Comparison of ENCODE assay signal across 1 cellular context in the genomic region with DNA sequence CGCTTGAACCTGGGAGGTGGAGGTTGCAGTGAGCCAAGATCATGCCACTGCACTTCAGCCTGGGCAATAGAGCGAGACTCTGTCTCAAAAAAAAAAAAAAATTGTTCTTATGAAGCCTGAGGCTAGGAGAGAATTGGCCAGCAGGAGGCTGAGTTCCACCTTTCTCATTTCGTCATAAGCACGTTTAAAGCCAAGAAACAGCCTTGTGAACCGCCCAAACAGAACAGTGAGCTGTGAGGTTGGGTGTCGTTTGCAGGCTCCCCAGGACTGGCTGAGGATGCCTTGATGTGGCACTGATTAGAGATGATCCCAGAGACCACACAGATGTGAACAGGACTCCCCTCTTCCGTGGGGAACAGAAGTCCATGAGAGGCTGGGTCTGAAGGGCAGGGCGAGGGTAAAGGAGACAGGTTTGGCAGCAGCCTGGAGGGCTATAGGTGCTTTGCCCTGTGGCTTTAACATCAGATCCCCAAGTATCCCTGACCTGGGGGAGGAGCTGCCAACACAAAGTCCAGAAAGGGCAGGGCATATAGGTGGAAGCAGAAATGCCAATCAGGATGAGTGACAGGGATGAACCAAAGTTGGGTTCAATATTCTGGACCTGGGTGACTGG.
TF ChIP-seq lines count a peak whose summit lies in the region.

No MANE protein-coding gene starts in this region.

TF ChIP-seq in K562, 482 proteins besides CTCF, POLR2A, EP300 and RAD21 (continued from another document and continues in another):
- TF ChIP-seq, protein P1, sequence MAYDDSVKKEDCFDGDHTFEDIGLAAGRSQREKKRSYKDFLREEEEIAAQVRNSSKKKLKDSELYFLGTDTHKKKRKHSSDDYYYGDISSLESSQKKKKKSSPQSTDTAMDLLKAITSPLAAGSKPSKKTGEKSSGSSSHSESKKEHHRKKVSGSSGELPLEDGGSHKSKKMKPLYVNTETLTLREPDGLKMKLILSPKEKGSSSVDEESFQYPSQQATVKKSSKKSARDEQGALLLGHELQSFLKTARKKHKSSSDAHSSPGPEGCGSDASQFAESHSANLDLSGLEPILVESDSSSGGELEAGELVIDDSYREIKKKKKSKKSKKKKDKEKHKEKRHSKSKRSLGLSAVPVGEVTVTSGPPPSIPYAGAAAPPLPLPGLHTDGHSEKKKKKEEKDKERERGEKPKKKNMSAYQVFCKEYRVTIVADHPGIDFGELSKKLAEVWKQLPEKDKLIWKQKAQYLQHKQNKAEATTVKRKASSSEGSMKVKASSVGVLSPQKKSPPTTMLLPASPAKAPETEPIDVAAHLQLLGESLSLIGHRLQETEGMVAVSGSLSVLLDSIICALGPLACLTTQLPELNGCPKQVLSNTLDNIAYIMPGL (CRISPR knock-in tag; IDR thresholded peaks at IDR 0.05), result no peak
- TF ChIP-seq, protein P2, sequence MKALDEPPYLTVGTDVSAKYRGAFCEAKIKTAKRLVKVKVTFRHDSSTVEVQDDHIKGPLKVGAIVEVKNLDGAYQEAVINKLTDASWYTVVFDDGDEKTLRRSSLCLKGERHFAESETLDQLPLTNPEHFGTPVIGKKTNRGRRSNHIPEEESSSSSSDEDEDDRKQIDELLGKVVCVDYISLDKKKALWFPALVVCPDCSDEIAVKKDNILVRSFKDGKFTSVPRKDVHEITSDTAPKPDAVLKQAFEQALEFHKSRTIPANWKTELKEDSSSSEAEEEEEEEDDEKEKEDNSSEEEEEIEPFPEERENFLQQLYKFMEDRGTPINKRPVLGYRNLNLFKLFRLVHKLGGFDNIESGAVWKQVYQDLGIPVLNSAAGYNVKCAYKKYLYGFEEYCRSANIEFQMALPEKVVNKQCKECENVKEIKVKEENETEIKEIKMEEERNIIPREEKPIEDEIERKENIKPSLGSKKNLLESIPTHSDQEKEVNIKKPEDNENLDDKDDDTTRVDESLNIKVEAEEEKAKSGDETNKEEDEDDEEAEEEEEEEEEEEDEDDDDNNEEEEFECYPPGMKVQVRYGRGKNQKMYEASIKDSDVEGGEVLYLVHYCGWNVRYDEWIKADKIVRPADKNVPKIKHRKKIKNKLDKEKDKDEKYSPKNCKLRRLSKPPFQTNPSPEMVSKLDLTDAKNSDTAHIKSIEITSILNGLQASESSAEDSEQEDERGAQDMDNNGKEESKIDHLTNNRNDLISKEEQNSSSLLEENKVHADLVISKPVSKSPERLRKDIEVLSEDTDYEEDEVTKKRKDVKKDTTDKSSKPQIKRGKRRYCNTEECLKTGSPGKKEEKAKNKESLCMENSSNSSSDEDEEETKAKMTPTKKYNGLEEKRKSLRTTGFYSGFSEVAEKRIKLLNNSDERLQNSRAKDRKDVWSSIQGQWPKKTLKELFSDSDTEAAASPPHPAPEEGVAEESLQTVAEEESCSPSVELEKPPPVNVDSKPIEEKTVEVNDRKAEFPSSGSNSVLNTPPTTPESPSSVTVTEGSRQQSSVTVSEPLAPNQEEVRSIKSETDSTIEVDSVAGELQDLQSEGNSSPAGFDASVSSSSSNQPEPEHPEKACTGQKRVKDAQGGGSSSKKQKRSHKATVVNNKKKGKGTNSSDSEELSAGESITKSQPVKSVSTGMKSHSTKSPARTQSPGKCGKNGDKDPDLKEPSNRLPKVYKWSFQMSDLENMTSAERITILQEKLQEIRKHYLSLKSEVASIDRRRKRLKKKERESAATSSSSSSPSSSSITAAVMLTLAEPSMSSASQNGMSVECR (CRISPR knock-in tag; IDR thresholded peaks at IDR 0.05), result 0 out of 2 replicates have a peak, but pooled peaks have one; percentile 30
- TF ChIP-seq SRF (CRISPR knock-in tag; IDR thresholded peaks at IDR 0.05) (no peak), MTF1 (CRISPR knock-in tag; IDR thresholded peaks at IDR 0.05; ENCODE audit: borderline replicate concordance) (no peak), ZNF699 (CRISPR knock-in tag; IDR thresholded peaks at IDR 0.05; ENCODE audit: insufficient replicate concordance) (no peak), ZNF785 (CRISPR knock-in tag; IDR thresholded peaks at IDR 0.05) (no peak), BCOR (IDR thresholded peaks at IDR 0.05) (0 out of 2 replicates have a peak, but pooled peaks have one; percentile 20), DDX20 (tag; IDR thresholded peaks at IDR 0.05; ENCODE audit: low read depth) (no peak), PURB (CRISPR knock-in tag; IDR thresholded peaks at IDR 0.05; ENCODE audit: low read depth) (no peak), TEAD1 (CRISPR knock-in tag; IDR thresholded peaks at IDR 0.05) (peak in 1 of 2 experiments; percentile 56; a peak in 1 of 4 replicates), HCFC1 (IDR thresholded peaks at IDR 0.05; ENCODE audit: low read depth, low read length) (no peak), PYGO2 (tag; IDR thresholded peaks at IDR 0.05) (0 out of 2 replicates have a peak, but pooled peaks have one; percentile 22), EHMT2 (IDR thresholded peaks at IDR 0.05) (no peak), CEBPB (tag; IDR thresholded peaks at IDR 0.05) (peak; percentile 61), MAZ (CRISPR knock-in tag; conservative IDR thresholded peaks at IDR 0.05 in 1 of 2, IDR thresholded peaks at IDR 0.05 in 1 of 2) (0 out of 4 replicates have a peak, but pooled peaks of 1 of the 2 experiments have one; percentile 11), POU5F1 (IDR thresholded peaks at IDR 0.05; ENCODE audit: borderline replicate concordance, low read depth, low read length, partially characterized antibody) (no peak), GABPA (tag; conservative IDR thresholded peaks at IDR 0.05; ENCODE audit: low read depth) (0 out of 2 replicates have a peak, but pooled peaks have one; percentile 3), ZNF165 (CRISPR knock-in tag; IDR thresholded peaks at IDR 0.05; ENCODE audit: borderline replicate concordance) (0 out of 2 replicates have a peak, but pooled peaks have one; percentile 54), BRD4 (IDR thresholded peaks at IDR 0.05) (no peak), NR1H2 (CRISPR knock-in tag; IDR thresholded peaks at IDR 0.05) (no peak), CXXC5 (CRISPR knock-in tag; IDR thresholded peaks at IDR 0.05) (peak; percentile 42)
- TF ChIP-seq, protein P3, sequence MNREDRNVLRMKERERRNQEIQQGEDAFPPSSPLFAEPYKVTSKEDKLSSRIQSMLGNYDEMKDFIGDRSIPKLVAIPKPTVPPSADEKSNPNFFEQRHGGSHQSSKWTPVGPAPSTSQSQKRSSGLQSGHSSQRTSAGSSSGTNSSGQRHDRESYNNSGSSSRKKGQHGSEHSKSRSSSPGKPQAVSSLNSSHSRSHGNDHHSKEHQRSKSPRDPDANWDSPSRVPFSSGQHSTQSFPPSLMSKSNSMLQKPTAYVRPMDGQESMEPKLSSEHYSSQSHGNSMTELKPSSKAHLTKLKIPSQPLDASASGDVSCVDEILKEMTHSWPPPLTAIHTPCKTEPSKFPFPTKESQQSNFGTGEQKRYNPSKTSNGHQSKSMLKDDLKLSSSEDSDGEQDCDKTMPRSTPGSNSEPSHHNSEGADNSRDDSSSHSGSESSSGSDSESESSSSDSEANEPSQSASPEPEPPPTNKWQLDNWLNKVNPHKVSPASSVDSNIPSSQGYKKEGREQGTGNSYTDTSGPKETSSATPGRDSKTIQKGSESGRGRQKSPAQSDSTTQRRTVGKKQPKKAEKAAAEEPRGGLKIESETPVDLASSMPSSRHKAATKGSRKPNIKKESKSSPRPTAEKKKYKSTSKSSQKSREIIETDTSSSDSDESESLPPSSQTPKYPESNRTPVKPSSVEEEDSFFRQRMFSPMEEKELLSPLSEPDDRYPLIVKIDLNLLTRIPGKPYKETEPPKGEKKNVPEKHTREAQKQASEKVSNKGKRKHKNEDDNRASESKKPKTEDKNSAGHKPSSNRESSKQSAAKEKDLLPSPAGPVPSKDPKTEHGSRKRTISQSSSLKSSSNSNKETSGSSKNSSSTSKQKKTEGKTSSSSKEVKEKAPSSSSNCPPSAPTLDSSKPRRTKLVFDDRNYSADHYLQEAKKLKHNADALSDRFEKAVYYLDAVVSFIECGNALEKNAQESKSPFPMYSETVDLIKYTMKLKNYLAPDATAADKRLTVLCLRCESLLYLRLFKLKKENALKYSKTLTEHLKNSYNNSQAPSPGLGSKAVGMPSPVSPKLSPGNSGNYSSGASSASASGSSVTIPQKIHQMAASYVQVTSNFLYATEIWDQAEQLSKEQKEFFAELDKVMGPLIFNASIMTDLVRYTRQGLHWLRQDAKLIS (CRISPR knock-in tag; IDR thresholded peaks at IDR 0.05), result no peak
- TF ChIP-seq, protein P4, sequence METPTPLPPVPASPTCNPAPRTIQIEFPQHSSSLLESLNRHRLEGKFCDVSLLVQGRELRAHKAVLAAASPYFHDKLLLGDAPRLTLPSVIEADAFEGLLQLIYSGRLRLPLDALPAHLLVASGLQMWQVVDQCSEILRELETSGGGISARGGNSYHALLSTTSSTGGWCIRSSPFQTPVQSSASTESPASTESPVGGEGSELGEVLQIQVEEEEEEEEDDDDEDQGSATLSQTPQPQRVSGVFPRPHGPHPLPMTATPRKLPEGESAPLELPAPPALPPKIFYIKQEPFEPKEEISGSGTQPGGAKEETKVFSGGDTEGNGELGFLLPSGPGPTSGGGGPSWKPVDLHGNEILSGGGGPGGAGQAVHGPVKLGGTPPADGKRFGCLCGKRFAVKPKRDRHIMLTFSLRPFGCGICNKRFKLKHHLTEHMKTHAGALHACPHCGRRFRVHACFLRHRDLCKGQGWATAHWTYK (CRISPR knock-in tag; IDR thresholded peaks at IDR 0.05), result peak; percentile 60; the same call in 1 of the 2 replicates
- TF ChIP-seq, protein P5, sequence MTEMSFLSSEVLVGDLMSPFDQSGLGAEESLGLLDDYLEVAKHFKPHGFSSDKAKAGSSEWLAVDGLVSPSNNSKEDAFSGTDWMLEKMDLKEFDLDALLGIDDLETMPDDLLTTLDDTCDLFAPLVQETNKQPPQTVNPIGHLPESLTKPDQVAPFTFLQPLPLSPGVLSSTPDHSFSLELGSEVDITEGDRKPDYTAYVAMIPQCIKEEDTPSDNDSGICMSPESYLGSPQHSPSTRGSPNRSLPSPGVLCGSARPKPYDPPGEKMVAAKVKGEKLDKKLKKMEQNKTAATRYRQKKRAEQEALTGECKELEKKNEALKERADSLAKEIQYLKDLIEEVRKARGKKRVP (CRISPR knock-in tag; IDR thresholded peaks at IDR 0.05), result no peak
- TF ChIP-seq, protein P6, sequence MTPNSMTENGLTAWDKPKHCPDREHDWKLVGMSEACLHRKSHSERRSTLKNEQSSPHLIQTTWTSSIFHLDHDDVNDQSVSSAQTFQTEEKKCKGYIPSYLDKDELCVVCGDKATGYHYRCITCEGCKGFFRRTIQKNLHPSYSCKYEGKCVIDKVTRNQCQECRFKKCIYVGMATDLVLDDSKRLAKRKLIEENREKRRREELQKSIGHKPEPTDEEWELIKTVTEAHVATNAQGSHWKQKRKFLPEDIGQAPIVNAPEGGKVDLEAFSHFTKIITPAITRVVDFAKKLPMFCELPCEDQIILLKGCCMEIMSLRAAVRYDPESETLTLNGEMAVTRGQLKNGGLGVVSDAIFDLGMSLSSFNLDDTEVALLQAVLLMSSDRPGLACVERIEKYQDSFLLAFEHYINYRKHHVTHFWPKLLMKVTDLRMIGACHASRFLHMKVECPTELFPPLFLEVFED (CRISPR knock-in tag; conservative IDR thresholded peaks at IDR 0.05), result 0 out of 2 replicates have a peak, but pooled peaks have one; percentile 7
- TF ChIP-seq, protein P7, sequence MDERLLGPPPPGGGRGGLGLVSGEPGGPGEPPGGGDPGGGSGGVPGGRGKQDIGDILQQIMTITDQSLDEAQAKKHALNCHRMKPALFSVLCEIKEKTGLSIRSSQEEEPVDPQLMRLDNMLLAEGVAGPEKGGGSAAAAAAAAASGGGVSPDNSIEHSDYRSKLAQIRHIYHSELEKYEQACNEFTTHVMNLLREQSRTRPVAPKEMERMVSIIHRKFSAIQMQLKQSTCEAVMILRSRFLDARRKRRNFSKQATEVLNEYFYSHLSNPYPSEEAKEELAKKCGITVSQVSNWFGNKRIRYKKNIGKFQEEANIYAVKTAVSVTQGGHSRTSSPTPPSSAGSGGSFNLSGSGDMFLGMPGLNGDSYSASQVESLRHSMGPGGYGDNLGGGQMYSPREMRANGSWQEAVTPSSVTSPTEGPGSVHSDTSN (CRISPR knock-in tag; IDR thresholded peaks at IDR 0.05; ENCODE audit: low read depth), result no peak; the same call in 1 of the 2 replicates
- TF ChIP-seq, protein P7 (tag; conservative IDR thresholded peaks at IDR 0.05; ENCODE audit: low read depth), result peak; percentile 82
